In genomic region chr1:153431427-153431826, GRCh38 we compare ENCODE assay signal across 35 cellular contexts.
"Had no signal": no experiment of that assay in that cellular context is flagged by ENCODE, and none has a peak within 500 bp of the region (broad histone marks: within the 10 kb centered on the region; RNA-seq: fewer than 3 reads in every experiment).

No MANE protein-coding gene starts in this region.

- H3K27ac Mint-ChIP-seq: activated CD4-positive, alpha-beta memory T cell treated with anti-CD3 and anti-CD28 coated beads, Interleukin-2, amount 10 ng/mL, durations not matched to agents 7 days and 5 days; activated CD4-positive, alpha-beta T cell treated with anti-CD3 and anti-CD28 coated beads, Interleukin-2, amount 10 ng/mL, durations not matched to agents 7 days and 5 days; activated naive CD4-positive, alpha-beta T cell treated with anti-CD3 and anti-CD28 coated beads, Interleukin-2, amount 10 ng/mL, durations not matched to agents 7 days and 5 days; activated naive CD4-positive, alpha-beta T cell treated with anti-CD3 and anti-CD28 coated beads, Interleukin-2, amount 50 U/mL, for 72 hours; activated naive CD8-positive, alpha-beta T cell treated with anti-CD3 and anti-CD28 coated beads, Interleukin-2, amount 10 ng/mL, durations not matched to agents 7 days and 5 days; activated T-cell treated with anti-CD3 and anti-CD28 coated beads, Interleukin-2, amount 50 U/mL, for 24 hours; activated T-cell treated with anti-CD3 and anti-CD28 coated beads, Interleukin-2, amount 50 U/mL, for 72 hours; brain; dendritic cell treated with granulocyte-macrophage colony-stimulating factor and Interleukin-4, amounts not matched to agents 40 ng/mL and 50 ng/mL, for 4 days; endodermal cell; T-helper 17 cell; T-helper 2 cell treated with Interferon-gamma antibody and Interleukin-4, amounts not matched to agents 5 μg/mL and 100 μg/mL, for 36 hours; WTC11 had no signal

- DNase-seq: activated CD4-positive, alpha-beta memory T cell treated with anti-CD3 and anti-CD28 coated beads, Interleukin-2, amount 10 ng/mL, durations not matched to agents 7 days and 5 days; activated CD4-positive, alpha-beta T cell treated with anti-CD3 and anti-CD28 coated beads for 1 hour; activated CD4-positive, alpha-beta T cell treated with anti-CD3 and anti-CD28 coated beads for 4 hours; activated CD4-positive, alpha-beta T cell treated with anti-CD3 and anti-CD28 coated beads, Interleukin-2, amount 10 ng/mL, durations not matched to agents 7 days and 5 days; activated CD4-positive, alpha-beta T cell treated with anti-CD3 and anti-CD28 coated beads, Interleukin-2, amount 50 U/mL, for 4 hours; activated CD8-positive, alpha-beta memory T cell treated with anti-CD3 and anti-CD28 coated beads, Interleukin-2, amount 50 U/mL, for 48 hours; activated gamma-delta T cell; activated naive CD4-positive, alpha-beta T cell; activated naive CD4-positive, alpha-beta T cell treated with anti-CD3 and anti-CD28 coated beads, Interleukin-2, amount 10 ng/mL, durations not matched to agents 7 days and 5 days; activated naive CD8-positive, alpha-beta T cell treated with anti-CD3 and anti-CD28 coated beads, Interleukin-2, amount 10 ng/mL, durations not matched to agents 7 days and 5 days; activated T-cell treated with anti-CD3 and anti-CD28 coated beads for 4 hours; activated T-cell treated with anti-CD3 and anti-CD28 coated beads, Interleukin-2, amount 50 U/mL, for 24 hours; activated T-cell treated with anti-CD3 and anti-CD28 coated beads, Interleukin-2, amount 50 U/mL, for 72 hours; central memory CD4-positive, alpha-beta T cell; cerebellar nuclear complex; colonic mucosa; dorsolateral prefrontal cortex; effector memory CD4-positive, alpha-beta T cell; endodermal cell; esophagus squamous epithelium; foreskin melanocyte; heart right ventricle; T-helper 1 cell; T-helper 17 cell; T1000 had no signal

- H3K27ac ChIP-seq: ascending aorta, breast epithelium, cardiac muscle cell, colonic mucosa, dorsolateral prefrontal cortex, esophagus squamous epithelium, gastroesophageal sphincter, heart right ventricle, VCaP had no signal

- ATAC-seq: activated naive CD4-positive, alpha-beta T cell treated with anti-CD3 and anti-CD28 coated beads, Interleukin-2, amount 50 U/mL, for 72 hours; activated T-cell treated with anti-CD3 and anti-CD28 coated beads, Interleukin-2, amount 50 U/mL, for 72 hours; gastroesophageal sphincter; heart right ventricle; T-helper 17 cell; WTC11 had no signal

- H3K4me3 Mint-ChIP-seq: activated CD4-positive, alpha-beta memory T cell treated with anti-CD3 and anti-CD28 coated beads, Interleukin-2, amount 10 ng/mL, durations not matched to agents 7 days and 5 days; activated CD4-positive, alpha-beta T cell treated with anti-CD3 and anti-CD28 coated beads, Interleukin-2, amount 10 ng/mL, durations not matched to agents 7 days and 5 days; activated naive CD4-positive, alpha-beta T cell treated with anti-CD3 and anti-CD28 coated beads, Interleukin-2, amount 10 ng/mL, durations not matched to agents 7 days and 5 days; activated naive CD8-positive, alpha-beta T cell treated with anti-CD3 and anti-CD28 coated beads, Interleukin-2, amount 10 ng/mL, durations not matched to agents 7 days and 5 days; activated T-cell treated with anti-CD3 and anti-CD28 coated beads, Interleukin-2, amount 50 U/mL, for 24 hours; activated T-cell treated with anti-CD3 and anti-CD28 coated beads, Interleukin-2, amount 50 U/mL, for 72 hours; brain; dendritic cell treated with granulocyte-macrophage colony-stimulating factor and Interleukin-4, amounts not matched to agents 40 ng/mL and 50 ng/mL, for 4 days; endodermal cell; T-helper 17 cell; T-helper 2 cell treated with Interferon-gamma antibody and Interleukin-4, amounts not matched to agents 5 μg/mL and 100 μg/mL, for 36 hours; WTC11 had no signal

- H3K9me3 Mint-ChIP-seq: activated CD4-positive, alpha-beta memory T cell treated with anti-CD3 and anti-CD28 coated beads, Interleukin-2, amount 10 ng/mL, durations not matched to agents 7 days and 5 days; activated CD4-positive, alpha-beta T cell treated with anti-CD3 and anti-CD28 coated beads, Interleukin-2, amount 10 ng/mL, durations not matched to agents 7 days and 5 days; activated naive CD4-positive, alpha-beta T cell treated with anti-CD3 and anti-CD28 coated beads, Interleukin-2, amount 10 ng/mL, durations not matched to agents 7 days and 5 days; activated naive CD4-positive, alpha-beta T cell treated with anti-CD3 and anti-CD28 coated beads, Interleukin-2, amount 50 U/mL, for 72 hours; activated naive CD8-positive, alpha-beta T cell treated with anti-CD3 and anti-CD28 coated beads, Interleukin-2, amount 10 ng/mL, durations not matched to agents 7 days and 5 days; activated T-cell treated with anti-CD3 and anti-CD28 coated beads, Interleukin-2, amount 50 U/mL, for 24 hours; activated T-cell treated with anti-CD3 and anti-CD28 coated beads, Interleukin-2, amount 50 U/mL, for 72 hours; brain; dendritic cell treated with granulocyte-macrophage colony-stimulating factor and Interleukin-4, amounts not matched to agents 40 ng/mL and 50 ng/mL, for 4 days; endodermal cell; T-helper 2 cell treated with Interferon-gamma antibody and Interleukin-4, amounts not matched to agents 5 μg/mL and 100 μg/mL, for 36 hours; WTC11 had no signal

- H3K4me1 Mint-ChIP-seq: activated CD4-positive, alpha-beta memory T cell treated with anti-CD3 and anti-CD28 coated beads, Interleukin-2, amount 10 ng/mL, durations not matched to agents 7 days and 5 days; activated CD4-positive, alpha-beta T cell treated with anti-CD3 and anti-CD28 coated beads, Interleukin-2, amount 10 ng/mL, durations not matched to agents 7 days and 5 days; activated naive CD4-positive, alpha-beta T cell treated with anti-CD3 and anti-CD28 coated beads, Interleukin-2, amount 10 ng/mL, durations not matched to agents 7 days and 5 days; activated naive CD8-positive, alpha-beta T cell treated with anti-CD3 and anti-CD28 coated beads, Interleukin-2, amount 10 ng/mL, durations not matched to agents 7 days and 5 days; brain; endodermal cell; T-helper 17 cell; WTC11 had no signal

- H3K9me3 ChIP-seq: ascending aorta, breast epithelium, colonic mucosa, esophagus squamous epithelium, gastroesophageal sphincter, heart right ventricle had no signal

- H3K36me3 Mint-ChIP-seq: activated naive CD4-positive, alpha-beta T cell treated with anti-CD3 and anti-CD28 coated beads, Interleukin-2, amount 10 ng/mL, durations not matched to agents 7 days and 5 days; activated naive CD4-positive, alpha-beta T cell treated with anti-CD3 and anti-CD28 coated beads, Interleukin-2, amount 50 U/mL, for 72 hours; activated naive CD8-positive, alpha-beta T cell treated with anti-CD3 and anti-CD28 coated beads, Interleukin-2, amount 10 ng/mL, durations not matched to agents 7 days and 5 days; brain; WTC11 had no signal

- H3K4me3 ChIP-seq: ascending aorta, breast epithelium, cardiac muscle cell, colonic mucosa, dorsolateral prefrontal cortex, esophagus squamous epithelium, gastroesophageal sphincter, heart right ventricle had no signal

- H3K4me1 ChIP-seq: ascending aorta, breast epithelium, colonic mucosa, gastroesophageal sphincter, heart right ventricle had no signal

- H3K36me3 ChIP-seq: ascending aorta, breast epithelium, cardiac muscle cell, colonic mucosa, esophagus squamous epithelium, gastroesophageal sphincter, heart right ventricle had no signal

- H3K27me3 ChIP-seq: ascending aorta, colonic mucosa had no signal
